ENCODE assay signal across 8 cellular contexts in the genomic region with DNA sequence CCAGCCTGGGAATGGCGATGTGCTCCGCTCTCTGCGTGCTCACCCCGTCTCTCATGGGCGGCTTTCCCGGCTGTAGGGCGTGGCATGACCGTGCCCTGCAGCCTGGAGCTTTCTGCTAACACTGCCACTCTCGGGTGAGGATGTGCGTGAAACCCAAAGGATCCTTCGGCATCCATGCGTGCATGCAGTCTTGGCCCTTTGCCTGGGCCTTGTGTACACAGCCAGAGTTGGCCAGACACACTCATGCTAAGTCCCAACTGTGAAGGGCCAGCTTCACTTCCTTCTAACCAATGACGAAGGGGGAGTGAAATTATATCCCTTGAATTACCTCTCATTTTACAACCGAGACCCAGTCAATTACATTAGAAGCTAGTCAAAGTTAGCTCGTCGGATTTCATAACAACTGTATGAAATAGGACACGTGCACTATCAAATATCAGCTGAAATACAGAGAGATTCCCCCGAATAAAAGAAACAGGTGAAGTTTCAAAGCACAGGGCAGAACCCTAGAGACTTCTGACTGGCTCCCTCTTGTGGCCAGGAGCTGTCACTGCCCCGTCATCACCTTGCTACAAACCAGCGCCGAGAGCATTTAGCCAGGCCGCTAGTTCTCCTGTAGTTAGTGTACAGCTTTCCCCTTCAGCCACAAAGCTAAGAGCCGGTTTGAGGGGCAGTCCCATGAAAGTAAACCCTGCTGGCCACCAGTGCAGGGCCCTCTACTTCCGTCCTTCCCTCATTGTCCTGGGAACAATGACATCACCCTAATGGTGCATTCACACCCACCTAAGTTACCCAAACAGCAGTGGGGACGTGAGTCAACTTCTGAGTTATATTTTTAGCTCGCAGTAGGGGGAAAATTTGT.
DNase-seq lines count a peak whose midpoint lies in the region; ATAC-seq and TF ChIP-seq lines count a peak whose summit lies in the region.

No MANE protein-coding gene starts in this region.

- no peak overlapping the region for H3K27ac Mint-ChIP-seq in activated B cell treated with CpG ODN at 0.5 μM for 24 hours
- no peak overlapping the region for H3K27ac Mint-ChIP-seq in central memory CD8-positive, alpha-beta T cell (ENCODE audit: low read depth)

- CTCF ChIA-PET in activated B cell treated with CpG ODN at 0.5 μM for 24 hours (lab: Charles Lee): interaction anchor here (0.6 to 2.1 kb wide), 20 partner anchors 9 to 197 kb away, joined by 3 to 14 read pairs (median 4); no protein-coding TSS in a partner anchor

- ATAC-seq in GM18907 (IDR thresholded peaks at IDR 0.05; ENCODE audit: unreplicated experiment) (peak; percentile 84), HG03103 (IDR thresholded peaks at IDR 0.05; ENCODE audit: low read depth, unreplicated experiment) (peak; percentile 86), activated B cell treated with CpG ODN at 0.5 μM for 24 hours (ENCODE audit: low read depth) (peak; percentile 87)
- peak; percentile 87 for ATAC-seq in central memory CD8-positive, alpha-beta T cell (replicated peaks; ENCODE audit: extremely low read depth, poor library complexity, severe bottlenecking)

- H3K9me3 Mint-ChIP-seq in activated B cell treated with CpG ODN at 0.5 μM for 24 hours: no peaks in the 10 kb centered on the region
- H3K9me3 Mint-ChIP-seq in central memory CD8-positive, alpha-beta T cell: no peaks in the 10 kb centered on the region

- TF ChIP-seq CTCF in AG09319 (IDR thresholded peaks at IDR 0.05; ENCODE audit: low read depth, low read length): peak; percentile 96
- peak; percentile 78 for TF ChIP-seq CTCF in activated B cell treated with CpG ODN at 0.5 μM for 24 hours (IDR thresholded peaks at IDR 0.05)

- DNase-seq in AG09319 (ENCODE audit: extremely low read depth, low read depth): peak; percentile 7
- DNase-seq in NCI-H2171 (lab: John Stamatoyannopoulos, UW): peak; percentile 56
- DNase-seq in activated B cell treated with CpG ODN at 0.5 μM for 24 hours: peak; percentile 32
- DNase-seq in central memory CD8-positive, alpha-beta T cell (ENCODE audit: low spot score in 2 of 2): peak; percentile 58 to 62
- DNase-seq in left kidney (ENCODE audit: low read depth, low spot score): peak; percentile 83
- peak; percentile 58 to 60 for DNase-seq in stimulated activated CD4-positive, alpha-beta T cell treated with anti-CD3 and anti-CD28 coated beads, Interleukin-4, amount 100 ng/mL, for 48 hours (ENCODE audit: low read depth in 2 of 2)

- POLR2A ChIA-PET in activated B cell treated with CpG ODN at 0.5 μM for 24 hours (lab: Charles Lee): interaction anchor here (0.6 kb wide), 1 partner anchor 64 kb away, joined by 3 read pairs; no protein-coding TSS in a partner anchor

- H3K4me1 Mint-ChIP-seq in activated B cell treated with CpG ODN at 0.5 μM for 24 hours: peaks cover 7% of the 10 kb centered on the region
- H3K4me1 Mint-ChIP-seq in central memory CD8-positive, alpha-beta T cell: peaks cover 19% of the 10 kb centered on the region

- peak overlapping the region; percentile 2 for H3K4me3 Mint-ChIP-seq in activated B cell treated with CpG ODN at 0.5 μM for 24 hours
- no peak overlapping the region for H3K4me3 Mint-ChIP-seq in central memory CD8-positive, alpha-beta T cell

- no peaks in the 10 kb centered on the region for H3K36me3 Mint-ChIP-seq in activated B cell treated with CpG ODN at 0.5 μM for 24 hours (ENCODE audit: low read depth)
- H3K36me3 Mint-ChIP-seq in central memory CD8-positive, alpha-beta T cell (ENCODE audit: insufficient read depth): peaks cover under 1% of the 10 kb centered on the region

- intact Hi-C loops in activated B cell treated with CpG ODN at 0.5 μM for 24 hours (cut with micrococcal nuclease): loop anchor here (1.0 to 5.0 kb wide), 4 partner anchors 97 to 1008 kb away; no protein-coding TSS in a partner anchor

- peaks cover 14% of the 10 kb centered on the region for H3K27me3 Mint-ChIP-seq in activated B cell treated with CpG ODN at 0.5 μM for 24 hours
- H3K27me3 Mint-ChIP-seq in central memory CD8-positive, alpha-beta T cell: no peaks in the 10 kb centered on the region

Comparison
In these comparisons a context has a peak if more than half of its experiments do, and no peak if none do; other contexts are left out.
1. Peak in every context shown above with its lines: DNase-seq and ATAC-seq.
2. DNase-seq: peak in every context shown above with its lines; median percentile 83 in left kidney; 60 in central memory CD8-positive, alpha-beta T cell; 59 in stimulated activated CD4-positive, alpha-beta T cell treated with anti-CD3 and anti-CD28 coated beads, Interleukin-4, amount 100 ng/mL, for 48 hours; 56 in NCI-H2171; 32 in activated B cell treated with CpG ODN at 0.5 μM for 24 hours; 7 in AG09319.